In genomic region chr2:136809987-136810386, GRCh38 we compare ENCODE assay signal across 31 cellular contexts. TPM values are rescaled to one million over a fixed set of nuclear protein-coding genes. Genes with fewer than 3 reads are reported as not detected.
"Had no signal": no experiment of that assay in that cellular context is flagged by ENCODE, and none has a peak within 500 bp of the region (broad histone marks: within the 10 kb centered on the region; RNA-seq: fewer than 3 reads in every experiment).

No MANE protein-coding gene starts in this region.

- ATAC-seq: activated CD8-positive, alpha-beta memory T cell treated with anti-CD3 and anti-CD28 coated beads, Interleukin-2, amount 10 ng/mL, durations not matched to agents 7 days and 5 days; activated naive CD8-positive, alpha-beta T cell treated with anti-CD3 and anti-CD28 coated beads, Interleukin-2, amount 50 U/mL, for 24 hours had no signal

- H3K36me3 ChIP-seq: WERI-Rb-1 had no signal

- H3K27ac ChIP-seq: WERI-Rb-1 had no signal

- DNase-seq: activated CD4-positive, alpha-beta memory T cell treated with anti-CD3 and anti-CD28 coated beads, Interleukin-2, amount 10 ng/mL, durations not matched to agents 7 days and 5 days; activated CD4-positive, alpha-beta T cell treated with anti-CD3 and anti-CD28 coated beads for 1 hour; activated CD4-positive, alpha-beta T cell treated with anti-CD3 and anti-CD28 coated beads for 48 hours; activated CD4-positive, CD25-positive, alpha-beta regulatory T cell; activated CD8-positive, alpha-beta memory T cell treated with anti-CD3 and anti-CD28 coated beads for 24 hours; activated CD8-positive, alpha-beta memory T cell treated with anti-CD3 and anti-CD28 coated beads, Interleukin-2, amount 10 ng/mL, durations not matched to agents 7 days and 5 days; activated CD8-positive, alpha-beta memory T cell treated with anti-CD3 and anti-CD28 coated beads, Interleukin-2, amount 50 U/mL, for 48 hours; activated effector memory CD4-positive, alpha-beta T cell treated with Interleukin-2 at 50 U/mL for 16 hours; activated naive CD4-positive, alpha-beta T cell treated with anti-CD3 and anti-CD28 coated beads, Interleukin-2, amount 10 ng/mL, durations not matched to agents 7 days and 5 days; activated naive CD8-positive, alpha-beta T cell treated with anti-CD3 and anti-CD28 coated beads, Interleukin-2, amount 50 U/mL, for 24 hours; activated T-cell treated with anti-CD3 and anti-CD28 coated beads, Interleukin-2, amount 50 U/mL, for 48 hours; anterior cingulate cortex; caudate nucleus; Karpas-422; KBM-7; NCI-H1105; NCI-H1417 treated with DMSO at 0.1 percent for 48 hours; NCI-H187 treated with DMSO at 0.1 percent for 48 hours; NCI-H2081; NCI-H226; NCI-H524 treated with DMSO at 0.1 percent for 48 hours; NCI-H748 treated with DMSO at 0.1 percent for 48 hours; NK-92 treated with Interleukin-12 subunit alpha and Interleukin-12 subunit beta, amount 100 ng/mL, for 24 hours; Right ventricle myocardium superior; SW 1271; T1000; WERI-Rb-1 had no signal

RNA-seq across cellular contexts. Expression of gene THSD7B, which starts 44.6 kb away (rescaled TPM):
- total RNA-seq: activated CD4-positive, alpha-beta memory T cell treated with anti-CD3 and anti-CD28 coated beads, Interleukin-2, amount 10 ng/mL, durations not matched to agents 7 days and 5 days; activated CD8-positive, alpha-beta memory T cell treated with anti-CD3 and anti-CD28 coated beads, Interleukin-2, amount 10 ng/mL, durations not matched to agents 7 days and 5 days; bronchial epithelial cell; MCF 10A; T-helper 1 cell treated with Interleukin-12 subunit alpha and Interleukin-12 subunit beta and Interleukin-4 antibody, amounts not matched to agents 30 ng/mL and 1 ng/mL, for 36 hours; T-helper 2 cell treated with Interferon-gamma antibody and Interleukin-4, amounts not matched to agents 100 ng/mL and 5 ng/mL, for 36 hours had no signal
